Comparison of ENCODE assay signal across 1 cellular context in genomic region chr6:52635049-52635577, GRCh38.
TF ChIP-seq lines count a peak whose summit lies in the region.

No MANE protein-coding gene starts in this region.

TF ChIP-seq in K562, 482 proteins besides CTCF, POLR2A, EP300 and RAD21 (continued from another document and continues in another):
- TF ChIP-seq, protein P1, sequence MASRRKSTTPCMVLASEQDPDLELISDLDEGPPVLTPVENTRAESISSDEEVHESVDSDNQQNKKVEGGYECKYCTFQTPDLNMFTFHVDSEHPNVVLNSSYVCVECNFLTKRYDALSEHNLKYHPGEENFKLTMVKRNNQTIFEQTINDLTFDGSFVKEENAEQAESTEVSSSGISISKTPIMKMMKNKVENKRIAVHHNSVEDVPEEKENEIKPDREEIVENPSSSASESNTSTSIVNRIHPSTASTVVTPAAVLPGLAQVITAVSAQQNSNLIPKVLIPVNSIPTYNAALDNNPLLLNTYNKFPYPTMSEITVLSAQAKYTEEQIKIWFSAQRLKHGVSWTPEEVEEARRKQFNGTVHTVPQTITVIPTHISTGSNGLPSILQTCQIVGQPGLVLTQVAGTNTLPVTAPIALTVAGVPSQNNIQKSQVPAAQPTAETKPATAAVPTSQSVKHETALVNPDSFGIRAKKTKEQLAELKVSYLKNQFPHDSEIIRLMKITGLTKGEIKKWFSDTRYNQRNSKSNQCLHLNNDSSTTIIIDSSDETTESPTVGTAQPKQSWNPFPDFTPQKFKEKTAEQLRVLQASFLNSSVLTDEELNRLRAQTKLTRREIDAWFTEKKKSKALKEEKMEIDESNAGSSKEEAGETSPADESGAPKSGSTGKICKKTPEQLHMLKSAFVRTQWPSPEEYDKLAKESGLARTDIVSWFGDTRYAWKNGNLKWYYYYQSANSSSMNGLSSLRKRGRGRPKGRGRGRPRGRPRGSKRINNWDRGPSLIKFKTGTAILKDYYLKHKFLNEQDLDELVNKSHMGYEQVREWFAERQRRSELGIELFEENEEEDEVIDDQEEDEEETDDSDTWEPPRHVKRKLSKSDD (conservative IDR thresholded peaks at IDR 0.05; ENCODE audit: low read length): no peak
- TF ChIP-seq, protein P2, sequence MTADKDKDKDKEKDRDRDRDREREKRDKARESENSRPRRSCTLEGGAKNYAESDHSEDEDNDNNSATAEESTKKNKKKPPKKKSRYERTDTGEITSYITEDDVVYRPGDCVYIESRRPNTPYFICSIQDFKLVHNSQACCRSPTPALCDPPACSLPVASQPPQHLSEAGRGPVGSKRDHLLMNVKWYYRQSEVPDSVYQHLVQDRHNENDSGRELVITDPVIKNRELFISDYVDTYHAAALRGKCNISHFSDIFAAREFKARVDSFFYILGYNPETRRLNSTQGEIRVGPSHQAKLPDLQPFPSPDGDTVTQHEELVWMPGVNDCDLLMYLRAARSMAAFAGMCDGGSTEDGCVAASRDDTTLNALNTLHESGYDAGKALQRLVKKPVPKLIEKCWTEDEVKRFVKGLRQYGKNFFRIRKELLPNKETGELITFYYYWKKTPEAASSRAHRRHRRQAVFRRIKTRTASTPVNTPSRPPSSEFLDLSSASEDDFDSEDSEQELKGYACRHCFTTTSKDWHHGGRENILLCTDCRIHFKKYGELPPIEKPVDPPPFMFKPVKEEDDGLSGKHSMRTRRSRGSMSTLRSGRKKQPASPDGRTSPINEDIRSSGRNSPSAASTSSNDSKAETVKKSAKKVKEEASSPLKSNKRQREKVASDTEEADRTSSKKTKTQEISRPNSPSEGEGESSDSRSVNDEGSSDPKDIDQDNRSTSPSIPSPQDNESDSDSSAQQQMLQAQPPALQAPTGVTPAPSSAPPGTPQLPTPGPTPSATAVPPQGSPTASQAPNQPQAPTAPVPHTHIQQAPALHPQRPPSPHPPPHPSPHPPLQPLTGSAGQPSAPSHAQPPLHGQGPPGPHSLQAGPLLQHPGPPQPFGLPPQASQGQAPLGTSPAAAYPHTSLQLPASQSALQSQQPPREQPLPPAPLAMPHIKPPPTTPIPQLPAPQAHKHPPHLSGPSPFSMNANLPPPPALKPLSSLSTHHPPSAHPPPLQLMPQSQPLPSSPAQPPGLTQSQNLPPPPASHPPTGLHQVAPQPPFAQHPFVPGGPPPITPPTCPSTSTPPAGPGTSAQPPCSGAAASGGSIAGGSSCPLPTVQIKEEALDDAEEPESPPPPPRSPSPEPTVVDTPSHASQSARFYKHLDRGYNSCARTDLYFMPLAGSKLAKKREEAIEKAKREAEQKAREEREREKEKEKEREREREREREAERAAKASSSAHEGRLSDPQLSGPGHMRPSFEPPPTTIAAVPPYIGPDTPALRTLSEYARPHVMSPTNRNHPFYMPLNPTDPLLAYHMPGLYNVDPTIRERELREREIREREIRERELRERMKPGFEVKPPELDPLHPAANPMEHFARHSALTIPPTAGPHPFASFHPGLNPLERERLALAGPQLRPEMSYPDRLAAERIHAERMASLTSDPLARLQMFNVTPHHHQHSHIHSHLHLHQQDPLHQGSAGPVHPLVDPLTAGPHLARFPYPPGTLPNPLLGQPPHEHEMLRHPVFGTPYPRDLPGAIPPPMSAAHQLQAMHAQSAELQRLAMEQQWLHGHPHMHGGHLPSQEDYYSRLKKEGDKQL (CRISPR knock-in tag; IDR thresholded peaks at IDR 0.05; ENCODE audit: borderline replicate concordance): no peak
- TF ChIP-seq SMAD1 (IDR thresholded peaks at IDR 0.05; ENCODE audit: low read depth, low read length, partially characterized antibody): no peak
- TF ChIP-seq PTRF (tag; IDR thresholded peaks at IDR 0.05): no peak
- no peak for TF ChIP-seq CBFA2T3 (IDR thresholded peaks at IDR 0.05)
- peak; percentile 21; the same call in 1 of the 2 replicates for TF ChIP-seq LEF1 (IDR thresholded peaks at IDR 0.05)
- TF ChIP-seq ETV1 (tag; conservative IDR thresholded peaks at IDR 0.05; ENCODE audit: low read depth): peak; percentile 54
- TF ChIP-seq, protein P3, sequence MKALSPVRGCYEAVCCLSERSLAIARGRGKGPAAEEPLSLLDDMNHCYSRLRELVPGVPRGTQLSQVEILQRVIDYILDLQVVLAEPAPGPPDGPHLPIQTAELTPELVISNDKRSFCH (CRISPR knock-in tag; IDR thresholded peaks at IDR 0.05): no peak
- TF ChIP-seq, protein P3 (tag; IDR thresholded peaks at IDR 0.05): no peak
- peak; percentile 73 to 82; a peak in 3 of 4 replicates for TF ChIP-seq TRIM24 (IDR thresholded peaks at IDR 0.05)
- TF ChIP-seq SP2 (IDR thresholded peaks at IDR 0.05; ENCODE audit: extremely low read depth, low read depth, low read length, poor library complexity, severe bottlenecking): no peak
- TF ChIP-seq KLF6 (CRISPR knock-in tag; IDR thresholded peaks at IDR 0.05; ENCODE audit: borderline replicate concordance): no peak
- no peak for TF ChIP-seq BRD9 (IDR thresholded peaks at IDR 0.05; ENCODE audit: low read depth, partially characterized antibody)
- TF ChIP-seq RBFOX2 (IDR thresholded peaks at IDR 0.05; ENCODE audit: low read depth, low read length): 0 out of 2 replicates have a peak, but pooled peaks have one; percentile 19
- no peak for TF ChIP-seq CBFA2T2 (conservative IDR thresholded peaks at IDR 0.05)
- TF ChIP-seq ZBTB1 (CRISPR knock-in tag; IDR thresholded peaks at IDR 0.05; ENCODE audit: borderline replicate concordance, low read depth): no peak
- no peak for TF ChIP-seq ZC3H8 (IDR thresholded peaks at IDR 0.05)
- no peak for TF ChIP-seq HOMEZ (CRISPR knock-in tag; IDR thresholded peaks at IDR 0.05)
- no peak for TF ChIP-seq FOXA1 (IDR thresholded peaks at IDR 0.05; ENCODE audit: borderline replicate concordance)
- TF ChIP-seq, protein P4, sequence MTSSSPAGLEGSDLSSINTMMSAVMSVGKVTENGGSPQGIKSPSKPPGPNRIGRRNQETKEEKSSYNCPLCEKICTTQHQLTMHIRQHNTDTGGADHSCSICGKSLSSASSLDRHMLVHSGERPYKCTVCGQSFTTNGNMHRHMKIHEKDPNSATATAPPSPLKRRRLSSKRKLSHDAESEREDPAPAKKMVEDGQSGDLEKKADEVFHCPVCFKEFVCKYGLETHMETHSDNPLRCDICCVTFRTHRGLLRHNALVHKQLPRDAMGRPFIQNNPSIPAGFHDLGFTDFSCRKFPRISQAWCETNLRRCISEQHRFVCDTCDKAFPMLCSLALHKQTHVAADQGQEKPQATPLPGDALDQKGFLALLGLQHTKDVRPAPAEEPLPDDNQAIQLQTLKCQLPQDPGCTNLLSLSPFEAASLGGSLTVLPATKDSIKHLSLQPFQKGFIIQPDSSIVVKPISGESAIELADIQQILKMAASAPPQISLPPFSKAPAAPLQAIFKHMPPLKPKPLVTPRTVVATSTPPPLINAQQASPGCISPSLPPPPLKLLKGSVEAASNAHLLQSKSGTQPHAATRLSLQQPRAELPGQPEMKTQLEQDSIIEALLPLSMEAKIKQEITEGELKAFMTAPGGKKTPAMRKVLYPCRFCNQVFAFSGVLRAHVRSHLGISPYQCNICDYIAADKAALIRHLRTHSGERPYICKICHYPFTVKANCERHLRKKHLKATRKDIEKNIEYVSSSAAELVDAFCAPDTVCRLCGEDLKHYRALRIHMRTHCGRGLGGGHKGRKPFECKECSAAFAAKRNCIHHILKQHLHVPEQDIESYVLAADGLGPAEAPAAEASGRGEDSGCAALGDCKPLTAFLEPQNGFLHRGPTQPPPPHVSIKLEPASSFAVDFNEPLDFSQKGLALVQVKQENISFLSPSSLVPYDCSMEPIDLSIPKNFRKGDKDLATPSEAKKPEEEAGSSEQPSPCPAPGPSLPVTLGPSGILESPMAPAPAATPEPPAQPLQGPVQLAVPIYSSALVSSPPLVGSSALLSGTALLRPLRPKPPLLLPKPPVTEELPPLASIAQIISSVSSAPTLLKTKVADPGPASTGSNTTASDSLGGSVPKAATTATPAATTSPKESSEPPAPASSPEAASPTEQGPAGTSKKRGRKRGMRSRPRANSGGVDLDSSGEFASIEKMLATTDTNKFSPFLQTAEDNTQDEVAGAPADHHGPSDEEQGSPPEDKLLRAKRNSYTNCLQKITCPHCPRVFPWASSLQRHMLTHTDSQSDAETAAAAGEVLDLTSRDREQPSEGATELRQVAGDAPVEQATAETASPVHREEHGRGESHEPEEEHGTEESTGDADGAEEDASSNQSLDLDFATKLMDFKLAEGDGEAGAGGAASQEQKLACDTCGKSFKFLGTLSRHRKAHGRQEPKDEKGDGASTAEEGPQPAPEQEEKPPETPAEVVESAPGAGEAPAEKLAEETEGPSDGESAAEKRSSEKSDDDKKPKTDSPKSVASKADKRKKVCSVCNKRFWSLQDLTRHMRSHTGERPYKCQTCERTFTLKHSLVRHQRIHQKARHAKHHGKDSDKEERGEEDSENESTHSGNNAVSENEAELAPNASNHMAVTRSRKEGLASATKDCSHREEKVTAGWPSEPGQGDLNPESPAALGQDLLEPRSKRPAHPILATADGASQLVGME (CRISPR knock-in tag; IDR thresholded peaks at IDR 0.05): no peak
- TF ChIP-seq ZBTB9 (CRISPR knock-in tag; IDR thresholded peaks at IDR 0.05): no peak
- no peak for TF ChIP-seq PHF8 (IDR thresholded peaks at IDR 0.05; ENCODE audit: borderline replicate concordance, low read length)
- no peak for TF ChIP-seq POU5F1 (IDR thresholded peaks at IDR 0.05; ENCODE audit: borderline replicate concordance, low read depth, low read length, partially characterized antibody)
- no peak for TF ChIP-seq ATF6 (CRISPR knock-in tag; IDR thresholded peaks at IDR 0.05)
- TF ChIP-seq, protein P5, sequence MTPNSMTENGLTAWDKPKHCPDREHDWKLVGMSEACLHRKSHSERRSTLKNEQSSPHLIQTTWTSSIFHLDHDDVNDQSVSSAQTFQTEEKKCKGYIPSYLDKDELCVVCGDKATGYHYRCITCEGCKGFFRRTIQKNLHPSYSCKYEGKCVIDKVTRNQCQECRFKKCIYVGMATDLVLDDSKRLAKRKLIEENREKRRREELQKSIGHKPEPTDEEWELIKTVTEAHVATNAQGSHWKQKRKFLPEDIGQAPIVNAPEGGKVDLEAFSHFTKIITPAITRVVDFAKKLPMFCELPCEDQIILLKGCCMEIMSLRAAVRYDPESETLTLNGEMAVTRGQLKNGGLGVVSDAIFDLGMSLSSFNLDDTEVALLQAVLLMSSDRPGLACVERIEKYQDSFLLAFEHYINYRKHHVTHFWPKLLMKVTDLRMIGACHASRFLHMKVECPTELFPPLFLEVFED (CRISPR knock-in tag; conservative IDR thresholded peaks at IDR 0.05): no peak
